9 cellular contexts compared by ENCODE assay signal in the genomic region with DNA sequence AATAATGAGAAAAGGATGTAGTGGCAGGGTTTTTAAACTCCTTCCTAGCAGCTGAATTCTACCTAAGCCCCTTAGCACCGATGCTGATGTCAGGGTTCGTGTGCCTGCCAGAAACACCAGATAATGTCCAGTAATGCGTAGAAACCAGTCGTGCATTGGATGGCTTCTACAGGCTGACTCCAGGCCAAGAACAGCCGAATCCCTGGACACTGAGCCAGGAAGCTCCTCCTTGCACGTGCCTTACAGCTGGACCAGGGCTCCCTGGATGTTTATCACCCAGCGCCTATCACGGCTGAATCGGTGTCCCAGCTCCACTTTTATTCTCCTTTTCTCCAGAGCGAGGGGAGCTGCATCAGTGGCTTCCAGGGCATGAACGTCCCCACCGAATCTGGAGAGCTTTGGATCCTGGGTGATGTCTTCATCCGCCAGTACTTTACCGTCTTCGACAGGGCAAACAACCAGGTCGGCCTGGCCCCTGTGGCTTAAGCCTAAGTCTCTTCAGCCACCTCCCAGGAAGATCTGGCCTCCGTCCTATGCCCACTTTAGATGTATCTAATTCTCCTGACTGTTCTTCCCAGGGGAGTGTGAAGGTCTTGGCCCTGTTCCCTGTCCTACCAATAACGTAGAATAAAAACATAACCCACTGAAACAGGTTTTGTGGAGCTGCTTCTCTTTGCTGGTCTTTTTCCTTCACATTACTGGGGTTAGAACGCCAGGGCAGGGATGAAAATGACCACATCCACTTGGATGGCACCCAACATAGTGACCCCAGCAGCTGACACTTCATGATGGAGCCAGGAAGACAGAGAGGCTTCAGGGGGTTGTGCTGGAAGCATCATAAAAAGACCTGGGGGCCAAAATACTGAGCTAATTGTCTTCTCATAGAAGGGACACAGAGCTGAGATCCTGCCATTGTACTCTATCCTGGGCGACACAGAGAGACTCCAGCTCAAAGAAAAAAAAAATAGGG. TPM values are rescaled to one million over a fixed set of nuclear protein-coding genes. Genes with fewer than 3 reads are reported as not detected.
"Had no signal": no experiment of that assay in that cellular context is flagged by ENCODE, and none has a peak within 500 bp of the region (broad histone marks: within the 10 kb centered on the region; RNA-seq: fewer than 3 reads in every experiment).

No MANE protein-coding gene starts in this region.

RNA-seq across cellular contexts. Expression of gene PGA5, which starts 10.1 kb away (rescaled TPM):
- total RNA-seq: activated CD4-positive, alpha-beta memory T cell treated with anti-CD3 and anti-CD28 coated beads, Interleukin-2, amount 10 ng/mL, durations not matched to agents 7 days and 5 days; activated CD4-positive, alpha-beta T cell treated with anti-CD3 and anti-CD28 coated beads, Interleukin-2, amount 10 ng/mL, durations not matched to agents 7 days and 5 days; activated naive CD8-positive, alpha-beta T cell treated with anti-CD3 and anti-CD28 coated beads, Interleukin-2, amount 10 ng/mL, durations not matched to agents 7 days and 5 days; osteoblast; ureter had no signal

RNA-seq across cellular contexts. Expression of gene PGA4, which starts 28.9 kb away (rescaled TPM):
- total RNA-seq: activated CD4-positive, alpha-beta memory T cell treated with anti-CD3 and anti-CD28 coated beads, Interleukin-2, amount 10 ng/mL, durations not matched to agents 7 days and 5 days; activated CD4-positive, alpha-beta T cell treated with anti-CD3 and anti-CD28 coated beads, Interleukin-2, amount 10 ng/mL, durations not matched to agents 7 days and 5 days; activated naive CD8-positive, alpha-beta T cell treated with anti-CD3 and anti-CD28 coated beads, Interleukin-2, amount 10 ng/mL, durations not matched to agents 7 days and 5 days; osteoblast; ureter; WTC11 had no signal

RNA-seq across cellular contexts. Expression of gene PGA3, which starts 47.8 kb away (rescaled TPM):
- total RNA-seq: activated CD4-positive, alpha-beta memory T cell treated with anti-CD3 and anti-CD28 coated beads, Interleukin-2, amount 10 ng/mL, durations not matched to agents 7 days and 5 days; activated CD4-positive, alpha-beta T cell treated with anti-CD3 and anti-CD28 coated beads, Interleukin-2, amount 10 ng/mL, durations not matched to agents 7 days and 5 days; activated naive CD8-positive, alpha-beta T cell treated with anti-CD3 and anti-CD28 coated beads, Interleukin-2, amount 10 ng/mL, durations not matched to agents 7 days and 5 days; cardiac muscle cell; left lobe of liver; lung; osteoblast; ureter had no signal
